Comparison of ENCODE assay signal across 14 cellular contexts in genomic region chr11:12007230-12007593, GRCh38. TPM values are rescaled to one million over a fixed set of nuclear protein-coding genes. Genes with fewer than 3 reads are reported as not detected.
DNase-seq lines count a peak whose midpoint lies in the region; ATAC-seq and TF ChIP-seq lines count a peak whose summit lies in the region.
"Had no signal": no experiment of that assay in that cellular context is flagged by ENCODE, and none has a peak within 500 bp of the region (broad histone marks: within the 10 kb centered on the region; RNA-seq: fewer than 3 reads in every experiment).

No MANE protein-coding gene starts in this region.

- H3K36me3 ChIP-seq in SJSA1 (peaks cover 55% of the 10 kb centered on the region), esophagus squamous epithelium (no peaks in the 10 kb centered on the region), trophoblast cell (ENCODE audit: control insufficient read depth in 1 of 2, insufficient read depth in 2 of 2, low read length in 2 of 2) (peaks cover 3 to 8% of the 10 kb centered on the region in 2 experiments)
- H3K36me3 ChIP-seq: BLaER1 treated with 17β-estradiol and CSF1 and Interleukin-3, amounts not matched to agents 10 nM and 100 nM; neutrophil had no signal

- H2BK5ac ChIP-seq in trophoblast cell (ENCODE audit: low read depth, low read length, poor library complexity) = no peak overlapping the region

- no peak overlapping the region for H4K8ac ChIP-seq in trophoblast cell (ENCODE audit: low read depth, low read length)

- H3K27ac ChIP-seq in CD4-positive, alpha-beta T cell (ENCODE audit: low read depth, low read length) = no peak overlapping the region
- H3K27ac ChIP-seq in SJSA1 (no peak overlapping the region), esophagus squamous epithelium (peak overlapping the region; percentile 63 to 79 (median 74)), trophoblast cell (ENCODE audit: low read depth, low read length) (no peak overlapping the region)
- H3K27ac ChIP-seq: BLaER1 treated with 17β-estradiol and CSF1 and Interleukin-3, amounts not matched to agents 10 nM and 100 nM; neutrophil had no signal

- peak overlapping the region; percentile 59 for H3K4me3 Mint-ChIP-seq in CD4-positive, alpha-beta T cell
- no peak overlapping the region for H3K4me3 Mint-ChIP-seq in activated T-cell treated with anti-CD3 and anti-CD28 coated beads, Interleukin-2, amount 50 U/mL, for 24 hours
- H3K4me3 Mint-ChIP-seq: activated naive CD8-positive, alpha-beta T cell treated with anti-CD3 and anti-CD28 coated beads, Interleukin-2, amount 10 ng/mL, durations not matched to agents 7 days and 5 days had no signal

- no peaks in the 10 kb centered on the region for H3K9me3 Mint-ChIP-seq in CD4-positive, alpha-beta T cell
- H3K9me3 Mint-ChIP-seq in activated T-cell treated with anti-CD3 and anti-CD28 coated beads, Interleukin-2, amount 50 U/mL, for 24 hours = no peaks in the 10 kb centered on the region
- H3K9me3 Mint-ChIP-seq: activated naive CD8-positive, alpha-beta T cell treated with anti-CD3 and anti-CD28 coated beads, Interleukin-2, amount 10 ng/mL, durations not matched to agents 7 days and 5 days had no signal

- intact Hi-C loops in CD4-positive, alpha-beta T cell (cut with DNase I, micrococcal nuclease) = no loop called here
- intact Hi-C loops in esophagus squamous epithelium (cut with DNase I) = no loop called here

- no peak overlapping the region for H3K4ac ChIP-seq in trophoblast cell (ENCODE audit: low read depth, low read length)

- no peaks in the 10 kb centered on the region for H3K36me3 Mint-ChIP-seq in CD4-positive, alpha-beta T cell (ENCODE audit: low read depth)
- no peaks in the 10 kb centered on the region for H3K36me3 Mint-ChIP-seq in activated T-cell treated with anti-CD3 and anti-CD28 coated beads, Interleukin-2, amount 50 U/mL, for 24 hours (ENCODE audit: low read depth)
- H3K36me3 Mint-ChIP-seq: activated naive CD8-positive, alpha-beta T cell treated with anti-CD3 and anti-CD28 coated beads, Interleukin-2, amount 10 ng/mL, durations not matched to agents 7 days and 5 days had no signal

- no peak overlapping the region for H3K23ac ChIP-seq in trophoblast cell (ENCODE audit: low read length)

- no peak for TF ChIP-seq POLR2A in esophagus squamous epithelium (IDR thresholded peaks at IDR 0.05)

- no peak for ATAC-seq in CD4-positive, alpha-beta T cell (ENCODE audit: poor library complexity)

- H2BK120ac ChIP-seq in trophoblast cell (ENCODE audit: insufficient read depth, low read length, poor library complexity) = no peak overlapping the region

- peaks cover 5% of the 10 kb centered on the region for H3K79me1 ChIP-seq in trophoblast cell (ENCODE audit: low read length)

- CTCF ChIA-PET in CD4-positive, alpha-beta T cell (lab: Charles Lee) = no interaction called here

- no peak overlapping the region for H2AK5ac ChIP-seq in trophoblast cell (ENCODE audit: low read length)

- H3K9me3 ChIP-seq in CD4-positive, alpha-beta T cell (ENCODE audit: control insufficient read depth, low read length) = no peaks in the 10 kb centered on the region
- H3K9me3 ChIP-seq in SJSA1 (replicated peaks) (no peaks in the 10 kb centered on the region), esophagus squamous epithelium (no peaks in the 10 kb centered on the region), trophoblast cell (ENCODE audit: insufficient read depth, low read depth, low read length) (no peaks in the 10 kb centered on the region)
- H3K9me3 ChIP-seq: neutrophil had no signal

- no peak overlapping the region for H4K12ac ChIP-seq in trophoblast cell (ENCODE audit: low read depth, low read length)

- H3K4me1 Mint-ChIP-seq in CD4-positive, alpha-beta T cell (ENCODE audit: low read depth) = peaks cover 12% of the 10 kb centered on the region
- peaks cover 12% of the 10 kb centered on the region for H3K4me1 Mint-ChIP-seq in activated T-cell treated with anti-CD3 and anti-CD28 coated beads, Interleukin-2, amount 50 U/mL, for 24 hours (ENCODE audit: low read depth)

- H3K18ac ChIP-seq in trophoblast cell (ENCODE audit: low read length) = no peak overlapping the region

- H3K4me2 ChIP-seq in trophoblast cell (ENCODE audit: low read length) = peak overlapping the region; percentile 97
- H3K4me2 ChIP-seq: BLaER1 treated with 17β-estradiol and CSF1 and Interleukin-3, amounts not matched to agents 10 nM and 100 nM had no signal

- no peak overlapping the region for H4K91ac ChIP-seq in trophoblast cell (ENCODE audit: low read depth, low read length)

- H3K27ac Mint-ChIP-seq in CD4-positive, alpha-beta T cell = no peak overlapping the region
- no peak overlapping the region for H3K27ac Mint-ChIP-seq in activated T-cell treated with anti-CD3 and anti-CD28 coated beads, Interleukin-2, amount 50 U/mL, for 24 hours
- H3K27ac Mint-ChIP-seq: activated naive CD8-positive, alpha-beta T cell treated with anti-CD3 and anti-CD28 coated beads, Interleukin-2, amount 10 ng/mL, durations not matched to agents 7 days and 5 days had no signal

- 17 to 73% methylated on average over 1 to 3 of the region's 5 CpGs for WGBS in esophagus squamous epithelium, 2 donors
- no CpG with 5 or more reads among the region's 5 CpGs for WGBS in trophoblast cell (ENCODE audit: extremely low coverage, insufficient coverage, insufficient read length)

- no peak overlapping the region for H3K9ac ChIP-seq in trophoblast cell (ENCODE audit: low read length)
- H3K9ac ChIP-seq: BLaER1 treated with 17β-estradiol and CSF1 and Interleukin-3, amounts not matched to agents 10 nM and 100 nM had no signal

- POLR2A ChIA-PET in CD4-positive, alpha-beta T cell (lab: Charles Lee) = no interaction called here

- H3K27me3 ChIP-seq in CD4-positive, alpha-beta T cell (ENCODE audit: control insufficient read depth, insufficient read depth, low read length) = peaks cover 68% of the 10 kb centered on the region
- no peaks in the 10 kb centered on the region; the same call in 1 of the 2 replicates for H3K27me3 ChIP-seq in SJSA1 (replicated peaks)
- H3K27me3 ChIP-seq in esophagus squamous epithelium = peaks cover 0 to 50% (median 0%) of the 10 kb centered on the region in 4 donors
- H3K27me3 ChIP-seq in trophoblast cell (ENCODE audit: insufficient read depth, low read length) = no peaks in the 10 kb centered on the region

- H3K4me3 ChIP-seq in SJSA1 (peak overlapping the region; percentile 81), esophagus squamous epithelium (peak overlapping the region in 3 of 4 donors; percentile 49 to 81 (median 57)), trophoblast cell (ENCODE audit: low read depth, low read length) (no peak overlapping the region)
- H3K4me3 ChIP-seq: BLaER1 treated with 17β-estradiol and CSF1 and Interleukin-3, amounts not matched to agents 10 nM and 100 nM had no signal

- H3K4me1 ChIP-seq in SJSA1 (replicated peaks) (peaks cover 48% of the 10 kb centered on the region), esophagus squamous epithelium (peaks cover 18 to 53% (median 26%) of the 10 kb centered on the region in 3 donors), trophoblast cell (ENCODE audit: control insufficient read depth in 1 of 2, insufficient read depth in 2 of 2, low read length in 2 of 2) (peaks cover 10 to 18% of the 10 kb centered on the region in 2 experiments)

- no peak overlapping the region for H2AFZ ChIP-seq in trophoblast cell (ENCODE audit: insufficient read depth, low read length, poor library complexity)

- H2BK12ac ChIP-seq in trophoblast cell (ENCODE audit: low read length) = no peak overlapping the region

- no peaks in the 10 kb centered on the region for H3K79me2 ChIP-seq in trophoblast cell (ENCODE audit: control insufficient read depth, insufficient read depth, low read length, poor library complexity)

- no peak for DNase-seq in CD4-positive, alpha-beta T cell
- DNase-seq in SJSA1 (ENCODE audit: low read depth in 1 of 2, low spot score in 2 of 2) (no peak), esophagus squamous epithelium (lab: John Stamatoyannopoulos, UW) (no peak), trophoblast cell (no peak), H4 (ENCODE audit: low spot score) (no peak), GF-D8 (lab: John Stamatoyannopoulos, UW) (no peak)
- no peak for DNase-seq in activated CD8-positive, alpha-beta memory T cell treated with anti-CD3 and anti-CD28 coated beads, Interleukin-2, amount 50 U/mL, for 4 hours
- DNase-seq in activated T-cell treated with anti-CD3 and anti-CD28 coated beads, Interleukin-2, amount 50 U/mL, for 24 hours = no peak
- DNase-seq: activated CD4-positive, alpha-beta T cell treated with anti-CD3 and anti-CD28 coated beads, Interleukin-2, amount 50 U/mL, for 1 hour; activated naive CD8-positive, alpha-beta T cell treated with anti-CD3 and anti-CD28 coated beads, Interleukin-2, amount 10 ng/mL, durations not matched to agents 7 days and 5 days; NCI-H82; stimulated activated CD4-positive, alpha-beta T cell treated with anti-CD3 and anti-CD28 coated beads, Interleukin-4, amount 100 ng/mL, for 24 hours had no signal

- no peak overlapping the region for H3K14ac ChIP-seq in trophoblast cell (ENCODE audit: low read length)

- TF ChIP-seq CTCF in CD4-positive, alpha-beta T cell (IDR thresholded peaks at IDR 0.05) = no peak
- TF ChIP-seq CTCF in esophagus squamous epithelium (IDR thresholded peaks at IDR 0.05) = no peak

- H3K27me3 Mint-ChIP-seq in CD4-positive, alpha-beta T cell = peaks cover 90% of the 10 kb centered on the region
- H3K27me3 Mint-ChIP-seq in activated T-cell treated with anti-CD3 and anti-CD28 coated beads, Interleukin-2, amount 50 U/mL, for 24 hours = peaks cover 75% of the 10 kb centered on the region

RNA-seq across cellular contexts. Expression of gene DKK3, which starts 1.2 kb away (rescaled TPM):
- under 1 TPM; 0.61 to 0.71 TPM for total RNA-seq in CD4-positive, alpha-beta T cell
- 572 and 807 TPM in 2 replicates for total RNA-seq in SJSA1 (2014; rRNA removed; shearing (Covaris generic))
- total RNA-seq in esophagus squamous epithelium = 100 to 1,000 TPM in 1 of 4 donors, 10 to 100 TPM in 3; 24.8 to 112 (median 44.5) TPM
- polyA plus RNA-seq in trophoblast cell (2013) = 41.2 and 42.2 TPM in 2 replicates
- 129 and 161 TPM in 2 replicates for total RNA-seq in H4 (2014; rRNA removed; shearing (Covaris generic))

Comparison
In these comparisons a context has a peak if more than half of its experiments do, and no peak if none do; other contexts are left out.
1. H3K27ac ChIP-seq: peak in esophagus squamous epithelium (4 of 4); none in CD4-positive, alpha-beta T cell (single experiment), SJSA1 (single experiment) and trophoblast cell (single experiment).
2. RNA of gene DKK3, which starts 1.2 kb away (total RNA-seq): 572 to 807 TPM in SJSA1, 129 to 161 TPM in H4 and 24.8 to 112 TPM in esophagus squamous epithelium; 0.61 to 0.71 TPM in CD4-positive, alpha-beta T cell; every median in the first group is over 10 times any median in the second.